Comparison of ENCODE assay signal across 9 cellular contexts in genomic region chr3:58434511-58434910, GRCh38. TPM values are rescaled to one million over a fixed set of nuclear protein-coding genes. Genes with fewer than 3 reads are reported as not detected.
DNase-seq lines count a peak whose midpoint lies in the region; ATAC-seq and TF ChIP-seq lines count a peak whose summit lies in the region.
"Had no signal": no experiment of that assay in that cellular context is flagged by ENCODE, and none has a peak within 500 bp of the region (broad histone marks: within the 10 kb centered on the region; RNA-seq: fewer than 3 reads in every experiment).

No MANE protein-coding gene starts in this region.

- peak overlapping the region; percentile 17 to 94 (median 74) for H3K4me3 Mint-ChIP-seq in CD4-positive, CD25-positive, alpha-beta regulatory T cell
- peak overlapping the region; percentile 72 for H3K4me3 Mint-ChIP-seq in neural crest cell

- peak overlapping the region in 1 of 3 donors; percentile 97 for H3K27ac Mint-ChIP-seq in CD4-positive, CD25-positive, alpha-beta regulatory T cell
- H3K27ac Mint-ChIP-seq in neural crest cell (ENCODE audit: unreplicated experiment), result no peak overlapping the region

- no peak overlapping the region for H3K9ac ChIP-seq in NT2/D1 (ENCODE audit: insufficient read length, low read depth)

- WGBS in lower leg skin, 2 donors, result 84 to 87% methylated on average over 11 of the region's 11 CpGs

- peaks cover 6% of the 10 kb centered on the region for H3K36me3 Mint-ChIP-seq in CD4-positive, CD25-positive, alpha-beta regulatory T cell
- H3K36me3 Mint-ChIP-seq in neural crest cell (ENCODE audit: low read depth), result peaks cover 5% of the 10 kb centered on the region

- TF ChIP-seq CTCF in neural crest cell (conservative IDR thresholded peaks at IDR 0.05), result no peak
- no peak for TF ChIP-seq CTCF in lower leg skin (IDR thresholded peaks at IDR 0.05)

- no peaks in the 10 kb centered on the region for H3K9me3 Mint-ChIP-seq in CD4-positive, CD25-positive, alpha-beta regulatory T cell
- H3K9me3 Mint-ChIP-seq in neural crest cell, result peaks cover 3% of the 10 kb centered on the region

- H3K4me3 ChIP-seq in CD4-positive, CD25-positive, alpha-beta regulatory T cell (ENCODE audit: low read depth, low read length), result peak overlapping the region; percentile 72
- H3K4me3 ChIP-seq in NT2/D1 (ENCODE audit: insufficient read length, low read depth) (peak overlapping the region; percentile 21), lower leg skin (ENCODE audit: low read depth, poor library complexity, severe bottlenecking) (no peak overlapping the region)
- H3K4me3 ChIP-seq: lung had no signal

- no peak overlapping the region for H3K27ac ChIP-seq in CD4-positive, CD25-positive, alpha-beta regulatory T cell (ENCODE audit: insufficient read depth, low read length, poor library complexity, severe bottlenecking)

- intact Hi-C loops in lower leg skin (cut with DNase I; ENCODE audit: low total_unique reads), result no loop called here

- no peaks in the 10 kb centered on the region for H3K9me3 ChIP-seq in CD4-positive, CD25-positive, alpha-beta regulatory T cell (ENCODE audit: control insufficient read depth in 2 of 2, low read length in 2 of 2)
- no peaks in the 10 kb centered on the region for H3K9me3 ChIP-seq in NT2/D1 (ENCODE audit: insufficient read depth, low read length)

- peaks cover 27% of the 10 kb centered on the region for H3K36me3 ChIP-seq in CD4-positive, CD25-positive, alpha-beta regulatory T cell (ENCODE audit: control insufficient read depth, insufficient read depth, low read length)
- H3K36me3 ChIP-seq in NT2/D1 (ENCODE audit: insufficient read depth, insufficient read length, low read length), result peaks cover 28% of the 10 kb centered on the region

- no peak for TF ChIP-seq POLR2A in lower leg skin (IDR thresholded peaks at IDR 0.05)

- no peaks in the 10 kb centered on the region for H3K27me3 ChIP-seq in CD4-positive, CD25-positive, alpha-beta regulatory T cell (ENCODE audit: control insufficient read depth, insufficient read depth, low read length)
- no peaks in the 10 kb centered on the region for H3K27me3 ChIP-seq in NT2/D1 (ENCODE audit: insufficient read depth, insufficient read length)

- peaks cover 0 to 36% (median 23%) of the 10 kb centered on the region in 4 donors for H3K4me1 Mint-ChIP-seq in CD4-positive, CD25-positive, alpha-beta regulatory T cell
- H3K4me1 Mint-ChIP-seq in neural crest cell, result peaks cover 28% of the 10 kb centered on the region

- H3K4me1 ChIP-seq in CD4-positive, CD25-positive, alpha-beta regulatory T cell (ENCODE audit: control insufficient read depth, insufficient read depth, low read length, poor library complexity, severe bottlenecking), result peaks cover 17% of the 10 kb centered on the region
- H3K4me1 ChIP-seq in NT2/D1 (ENCODE audit: insufficient read depth, insufficient read length), result peaks cover 3% of the 10 kb centered on the region

- ATAC-seq in CD4-positive, CD25-positive, alpha-beta regulatory T cell (ENCODE audit: low read depth in 2 of 2), result no peak
- no peak for ATAC-seq in GM21528 (IDR thresholded peaks at IDR 0.05; ENCODE audit: low FRiP score, unreplicated experiment)

- no peaks in the 10 kb centered on the region for H3K27me3 Mint-ChIP-seq in CD4-positive, CD25-positive, alpha-beta regulatory T cell
- peaks cover 4% of the 10 kb centered on the region for H3K27me3 Mint-ChIP-seq in neural crest cell (ENCODE audit: low read depth)

- no peak for DNase-seq in CD4-positive, CD25-positive, alpha-beta regulatory T cell
- DNase-seq in NT2/D1 (ENCODE audit: low read depth, low spot score) (no peak), ecto neural progenitor cell (ENCODE audit: low spot score) (peak; percentile 50), neural crest cell (ENCODE audit: low read depth, low spot score) (no peak), NCI-H187 (lab: John Stamatoyannopoulos, UW) (no peak), lower leg skin (ENCODE audit: low spot score in 2 of 2) (no peak), HPDE6-E6E7 (ENCODE audit: extremely low spot score) (no peak)

RNA-seq across cellular contexts. Expression of gene PDHB, which starts 0.9 kb away (rescaled TPM):
- total RNA-seq in CD4-positive, CD25-positive, alpha-beta regulatory T cell, result 40.1 TPM
- 100 to 1,000 TPM; 116 to 159 (median 133) TPM for polyA plus RNA-seq in CD4-positive, CD25-positive, alpha-beta regulatory T cell
- total RNA-seq in neural crest cell (63.5 and 71.4 TPM in 2 replicates), lower leg skin (100 to 1,000 TPM in 2 of 4 donors, 10 to 100 TPM in 2; 36.9 to 112 (median 77.8) TPM)

RNA-seq across cellular contexts. Expression of gene KCTD6, which starts 57.4 kb away (rescaled TPM):
- total RNA-seq in CD4-positive, CD25-positive, alpha-beta regulatory T cell, result 5.8 TPM
- 10 to 100 TPM in 2 of 4 donors, 1 to 10 TPM in 2; 8.1 to 14.3 (median 10.8) TPM for polyA plus RNA-seq in CD4-positive, CD25-positive, alpha-beta regulatory T cell
- total RNA-seq in neural crest cell (13.5 and 18.2 TPM in 2 replicates), lower leg skin (10 to 100 TPM in 3 of 4 donors, 1 to 10 TPM in 1; 9.4 to 14.8 (median 11.6) TPM)
